In the genomic region with DNA sequence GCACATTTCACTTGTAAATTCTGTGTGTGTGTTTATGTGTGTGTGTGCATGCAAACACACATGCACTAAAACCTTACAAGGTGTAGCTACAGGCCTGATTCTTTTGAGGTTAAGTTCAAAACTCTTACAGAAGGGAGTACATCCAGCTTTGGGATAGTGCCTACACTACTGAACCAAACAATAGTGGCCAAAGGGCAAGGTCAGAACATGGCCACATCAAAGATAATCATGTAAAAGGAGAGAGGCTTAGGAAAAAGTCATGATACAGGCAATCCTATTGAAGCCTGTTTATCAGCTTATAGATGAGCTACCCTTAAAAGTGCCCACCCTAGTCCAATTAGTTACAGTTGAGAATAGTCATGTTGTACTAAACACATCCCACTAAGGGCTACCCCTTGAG, we compare ENCODE assay signal across 29 cellular contexts.
"Had no signal": no experiment of that assay in that cellular context is flagged by ENCODE, and none has a peak within 500 bp of the region (broad histone marks: within the 10 kb centered on the region; RNA-seq: fewer than 3 reads in every experiment).

No MANE protein-coding gene starts in this region.

- DNase-seq: activated CD4-positive, alpha-beta memory T cell treated with anti-CD3 and anti-CD28 coated beads, Interleukin-2, amount 10 ng/mL, durations not matched to agents 7 days and 5 days; activated CD4-positive, alpha-beta T cell treated with anti-CD3 and anti-CD28 coated beads for 1 hour; activated CD4-positive, alpha-beta T cell treated with anti-CD3 and anti-CD28 coated beads for 4 hours; activated CD4-positive, alpha-beta T cell treated with anti-CD3 and anti-CD28 coated beads, Interleukin-2, amount 10 ng/mL, durations not matched to agents 7 days and 5 days; activated CD4-positive, alpha-beta T cell treated with anti-CD3 and anti-CD28 coated beads, Interleukin-2, amount 50 U/mL, for 4 hours; activated CD8-positive, alpha-beta memory T cell treated with anti-CD3 and anti-CD28 coated beads, Interleukin-2, amount 50 U/mL, for 48 hours; activated effector memory CD4-positive, alpha-beta T cell treated with Interleukin-2 at 50 U/mL for 16 hours; activated gamma-delta T cell treated with Interleukin-2 at 50 U/mL for 16 hours; activated naive CD4-positive, alpha-beta T cell treated with anti-CD3 and anti-CD28 coated beads, Interleukin-2, amount 10 ng/mL, durations not matched to agents 7 days and 5 days; activated naive CD8-positive, alpha-beta T cell treated with anti-CD3 and anti-CD28 coated beads, Interleukin-2, amount 10 ng/mL, durations not matched to agents 7 days and 5 days; activated T-cell treated with anti-CD3 and anti-CD28 coated beads, Interleukin-2, amount 50 U/mL, for 4 hours; body of pancreas; caudate nucleus; cortex of kidney; dermis blood vessel endothelial cell; effector CD4-positive, alpha-beta T cell; effector memory CD8-positive, alpha-beta T cell; erythroblast; foreskin melanocyte; T-cell; T-helper 9 cell had no signal

- H3K27ac ChIP-seq: ascending aorta, body of pancreas, esophagus muscularis mucosa, gastroesophageal sphincter, VCaP had no signal

- H3K4me1 ChIP-seq: ascending aorta, body of pancreas, gastroesophageal sphincter had no signal

- H3K27me3 ChIP-seq: ascending aorta, body of pancreas, esophagus muscularis mucosa, gastroesophageal sphincter had no signal

- H3K9me3 ChIP-seq: ascending aorta, body of pancreas, esophagus muscularis mucosa, gastroesophageal sphincter had no signal

- H3K36me3 ChIP-seq: ascending aorta, esophagus muscularis mucosa, gastroesophageal sphincter had no signal

- H3K4me1 Mint-ChIP-seq: activated CD4-positive, alpha-beta memory T cell treated with anti-CD3 and anti-CD28 coated beads, Interleukin-2, amount 10 ng/mL, durations not matched to agents 7 days and 5 days; activated CD4-positive, alpha-beta T cell treated with anti-CD3 and anti-CD28 coated beads, Interleukin-2, amount 10 ng/mL, durations not matched to agents 7 days and 5 days; activated naive CD4-positive, alpha-beta T cell treated with anti-CD3 and anti-CD28 coated beads, Interleukin-2, amount 10 ng/mL, durations not matched to agents 7 days and 5 days; activated naive CD8-positive, alpha-beta T cell treated with anti-CD3 and anti-CD28 coated beads, Interleukin-2, amount 10 ng/mL, durations not matched to agents 7 days and 5 days; activated T-helper 17 cell treated with anti-CD3 and anti-CD28 coated beads, Interleukin-2, amount 50 U/mL, for 72 hours; T-cell; WTC11 had no signal

- H3K27me3 Mint-ChIP-seq: activated CD4-positive, alpha-beta memory T cell treated with anti-CD3 and anti-CD28 coated beads, Interleukin-2, amount 10 ng/mL, durations not matched to agents 7 days and 5 days; activated CD4-positive, alpha-beta T cell treated with anti-CD3 and anti-CD28 coated beads, Interleukin-2, amount 10 ng/mL, durations not matched to agents 7 days and 5 days; activated naive CD4-positive, alpha-beta T cell treated with anti-CD3 and anti-CD28 coated beads, Interleukin-2, amount 10 ng/mL, durations not matched to agents 7 days and 5 days; activated naive CD8-positive, alpha-beta T cell treated with anti-CD3 and anti-CD28 coated beads, Interleukin-2, amount 10 ng/mL, durations not matched to agents 7 days and 5 days; effector memory CD8-positive, alpha-beta T cell had no signal

- H3K9me3 Mint-ChIP-seq: activated CD4-positive, alpha-beta memory T cell treated with anti-CD3 and anti-CD28 coated beads, Interleukin-2, amount 10 ng/mL, durations not matched to agents 7 days and 5 days; activated CD4-positive, alpha-beta T cell treated with anti-CD3 and anti-CD28 coated beads, Interleukin-2, amount 10 ng/mL, durations not matched to agents 7 days and 5 days; activated naive CD4-positive, alpha-beta T cell treated with anti-CD3 and anti-CD28 coated beads, Interleukin-2, amount 10 ng/mL, durations not matched to agents 7 days and 5 days; activated naive CD4-positive, alpha-beta T cell treated with anti-CD3 and anti-CD28 coated beads, Interleukin-2, amount 50 U/mL, for 72 hours; activated naive CD8-positive, alpha-beta T cell treated with anti-CD3 and anti-CD28 coated beads, Interleukin-2, amount 10 ng/mL, durations not matched to agents 7 days and 5 days; activated T-cell treated with anti-CD3 and anti-CD28 coated beads, Interleukin-2, amount 50 U/mL, for 4 hours; T-cell; T-helper 1 cell treated with Interleukin-12 subunit alpha and Interleukin-12 subunit beta and Interleukin-4 antibody, amounts not matched to agents 30 μg/mL and 1 μg/mL, for 36 hours had no signal

- H3K27ac Mint-ChIP-seq: activated CD4-positive, alpha-beta memory T cell treated with anti-CD3 and anti-CD28 coated beads, Interleukin-2, amount 10 ng/mL, durations not matched to agents 7 days and 5 days; activated CD4-positive, alpha-beta T cell treated with anti-CD3 and anti-CD28 coated beads, Interleukin-2, amount 10 ng/mL, durations not matched to agents 7 days and 5 days; activated naive CD4-positive, alpha-beta T cell treated with anti-CD3 and anti-CD28 coated beads, Interleukin-2, amount 10 ng/mL, durations not matched to agents 7 days and 5 days; activated naive CD4-positive, alpha-beta T cell treated with anti-CD3 and anti-CD28 coated beads, Interleukin-2, amount 50 U/mL, for 72 hours; activated naive CD8-positive, alpha-beta T cell treated with anti-CD3 and anti-CD28 coated beads, Interleukin-2, amount 10 ng/mL, durations not matched to agents 7 days and 5 days; activated T-helper 17 cell treated with anti-CD3 and anti-CD28 coated beads, Interleukin-2, amount 50 U/mL, for 72 hours; effector memory CD8-positive, alpha-beta T cell; T-cell; T-helper 1 cell treated with Interleukin-12 subunit alpha and Interleukin-12 subunit beta and Interleukin-4 antibody, amounts not matched to agents 30 μg/mL and 1 μg/mL, for 36 hours; WTC11 had no signal

- H3K36me3 Mint-ChIP-seq: activated naive CD4-positive, alpha-beta T cell treated with anti-CD3 and anti-CD28 coated beads, Interleukin-2, amount 10 ng/mL, durations not matched to agents 7 days and 5 days; activated naive CD4-positive, alpha-beta T cell treated with anti-CD3 and anti-CD28 coated beads, Interleukin-2, amount 50 U/mL, for 72 hours; activated naive CD8-positive, alpha-beta T cell treated with anti-CD3 and anti-CD28 coated beads, Interleukin-2, amount 10 ng/mL, durations not matched to agents 7 days and 5 days; T-cell; WTC11 had no signal

- H3K4me3 Mint-ChIP-seq: activated CD4-positive, alpha-beta memory T cell treated with anti-CD3 and anti-CD28 coated beads, Interleukin-2, amount 10 ng/mL, durations not matched to agents 7 days and 5 days; activated CD4-positive, alpha-beta T cell treated with anti-CD3 and anti-CD28 coated beads, Interleukin-2, amount 10 ng/mL, durations not matched to agents 7 days and 5 days; activated naive CD4-positive, alpha-beta T cell treated with anti-CD3 and anti-CD28 coated beads, Interleukin-2, amount 10 ng/mL, durations not matched to agents 7 days and 5 days; activated naive CD8-positive, alpha-beta T cell treated with anti-CD3 and anti-CD28 coated beads, Interleukin-2, amount 10 ng/mL, durations not matched to agents 7 days and 5 days; activated T-cell treated with anti-CD3 and anti-CD28 coated beads, Interleukin-2, amount 50 U/mL, for 4 hours; activated T-helper 17 cell treated with anti-CD3 and anti-CD28 coated beads, Interleukin-2, amount 50 U/mL, for 72 hours; effector memory CD8-positive, alpha-beta T cell; T-cell; T-helper 1 cell treated with Interleukin-12 subunit alpha and Interleukin-12 subunit beta and Interleukin-4 antibody, amounts not matched to agents 30 μg/mL and 1 μg/mL, for 36 hours; WTC11 had no signal

- H3K4me3 ChIP-seq: ascending aorta, body of pancreas, esophagus muscularis mucosa, gastroesophageal sphincter had no signal
